12 cellular contexts compared by ENCODE assay signal in the genomic region with DNA sequence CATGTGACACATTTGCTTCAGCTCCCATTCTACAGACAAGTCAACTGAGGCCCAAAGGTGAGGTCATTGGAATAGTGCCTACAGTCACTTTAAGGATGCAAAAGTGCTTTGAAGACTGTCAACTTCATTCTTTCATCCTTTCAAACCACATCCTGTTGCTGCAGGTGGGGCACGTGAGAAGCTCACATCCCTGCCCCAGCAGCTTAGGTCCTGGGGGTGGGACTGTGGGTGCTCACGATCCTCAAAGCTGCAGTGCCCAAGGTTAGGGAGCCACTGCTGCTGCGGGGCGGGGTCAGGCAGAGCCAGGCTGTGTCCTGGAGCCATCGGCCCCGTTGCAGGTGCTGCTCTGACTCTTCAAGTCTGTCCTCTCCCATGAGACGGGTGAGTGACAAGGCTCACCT. TPM values are rescaled to one million over a fixed set of nuclear protein-coding genes. Genes with fewer than 3 reads are reported as not detected.
A peak's percentile ranks its signal among the peaks of the same experiment; 100 is the strongest.
DNase-seq lines count a peak whose midpoint lies in the region; ATAC-seq and TF ChIP-seq lines count a peak whose summit lies in the region.
"Had no signal": no experiment of that assay in that cellular context is flagged by ENCODE, and none has a peak within 500 bp of the region (broad histone marks: within the 10 kb centered on the region; RNA-seq: fewer than 3 reads in every experiment).

No MANE protein-coding gene starts in this region.

- ATAC-seq in left cardiac atrium (peak; percentile 11 to 24), memory B cell (ENCODE audit: low read depth) (peak; percentile 72)

- no peaks in the 10 kb centered on the region for H3K36me3 ChIP-seq in left ventricle myocardium inferior
- H3K36me3 ChIP-seq: thyroid gland had no signal

- no peak overlapping the region for H3K4me3 ChIP-seq in left ventricle myocardium inferior
- H3K4me3 ChIP-seq: coronary artery, thyroid gland had no signal

- no peak overlapping the region for H3K4me3 Mint-ChIP-seq in memory B cell

- peaks cover 3% of the 10 kb centered on the region for H3K36me3 Mint-ChIP-seq in memory B cell

- H3K4me1 Mint-ChIP-seq in memory B cell = peaks cover 22% of the 10 kb centered on the region

- H3K9me3 ChIP-seq in left ventricle myocardium inferior (replicated peaks) = peaks cover 15% of the 10 kb centered on the region
- H3K9me3 ChIP-seq: thyroid gland had no signal

- H3K27ac ChIP-seq in left ventricle myocardium inferior (replicated peaks) = no peak overlapping the region
- H3K27ac ChIP-seq: coronary artery, thyroid gland had no signal

- H3K27me3 ChIP-seq in left ventricle myocardium inferior (ENCODE audit: low read depth) = no peaks in the 10 kb centered on the region
- H3K27me3 ChIP-seq: thyroid gland had no signal

- intact Hi-C loops in left cardiac atrium (cut with DNase I) = no loop called here
- intact Hi-C loops in left ventricle myocardium inferior (cut with micrococcal nuclease) = no loop called here

- H3K9me3 Mint-ChIP-seq in memory B cell = peaks cover 10% of the 10 kb centered on the region

- no peaks in the 10 kb centered on the region for H3K4me1 ChIP-seq in left ventricle myocardium inferior
- H3K4me1 ChIP-seq: thyroid gland had no signal

- DNase-seq in left cardiac atrium = peak; percentile 18
- no peak for DNase-seq in left ventricle myocardium inferior
- DNase-seq in activated T-cell treated with anti-CD3 and anti-CD28 coated beads for 4 hours = peak; percentile 30
- DNase-seq in memory B cell (ENCODE audit: low spot score in 2 of 2) = no peak
- DNase-seq in mucosa of gallbladder (ENCODE audit: low spot score) = no peak
- no peak for DNase-seq in HPDE6-E6E7 (ENCODE audit: extremely low spot score)
- DNase-seq in occipital lobe (lab: John Stamatoyannopoulos, UW) = no peak
- no peak for DNase-seq in SHP77 treated with DMSO at 0.1 percent for 48 hours (lab: John Stamatoyannopoulos, UW)
- DNase-seq: NCI-H1105 treated with DMSO at 0.1 percent for 48 hours, thyroid gland had no signal

- no peak for TF ChIP-seq CTCF in left ventricle myocardium inferior (IDR thresholded peaks at IDR 0.05; ENCODE audit: borderline replicate concordance)

- no peak overlapping the region for H3K27ac Mint-ChIP-seq in memory B cell
- H3K27ac Mint-ChIP-seq: progenitor cell of endocrine pancreas had no signal

- peaks cover 23% of the 10 kb centered on the region for H3K27me3 Mint-ChIP-seq in memory B cell

RNA-seq across cellular contexts. Expression of gene IER5L, which starts 57.9 kb away (rescaled TPM):
- total RNA-seq in left cardiac atrium (10 to 100 TPM in 1 of 2 donors, 1 to 10 TPM in 1; 5.4 to 13.1 TPM), left ventricle myocardium inferior (3.8 TPM), mucosa of gallbladder (43.5 TPM), occipital lobe (44.3 TPM)

Comparison
In these comparisons a context has a peak if more than half of its experiments do, and no peak if none do; other contexts are left out.
1. DNase-seq: peak in left cardiac atrium (single experiment) and activated T-cell treated with anti-CD3 and anti-CD28 coated beads for 4 hours (single experiment); none in left ventricle myocardium inferior (single experiment), memory B cell (0 of 2), mucosa of gallbladder (single experiment), HPDE6-E6E7 (single experiment), occipital lobe (single experiment) and SHP77 treated with DMSO at 0.1 percent for 48 hours (single experiment).